8 cellular contexts compared by ENCODE assay signal in genomic region chr20:44738779-44739477, GRCh38. TPM values are rescaled to one million over a fixed set of nuclear protein-coding genes. Genes with fewer than 3 reads are reported as not detected.
A peak's percentile ranks its signal among the peaks of the same experiment; 100 is the strongest.
DNase-seq lines count a peak whose midpoint lies in the region; ATAC-seq and TF ChIP-seq lines count a peak whose summit lies in the region.

No MANE protein-coding gene starts in this region.

- no peak for TF ChIP-seq RAD21 in neural cell (conservative IDR thresholded peaks at IDR 0.05)

- TF ChIP-seq CTCF in neural cell (IDR thresholded peaks at IDR 0.05; ENCODE audit: poor library complexity, severe bottlenecking) = no peak

- no peak for TF ChIP-seq EP300 in neural cell (conservative IDR thresholded peaks at IDR 0.05; ENCODE audit: poor library complexity, severe bottlenecking)

- no peak overlapping the region for H3K9ac ChIP-seq in neural cell (ENCODE audit: low read length)

- H3K4me3 ChIP-seq in neural cell (ENCODE audit: low read length) = peak overlapping the region; percentile 60

- ATAC-seq in GM21619 (IDR thresholded peaks at IDR 0.05; ENCODE audit: unreplicated experiment) = peak; percentile 50
- no peak for ATAC-seq in GM18517 (IDR thresholded peaks at IDR 0.05; ENCODE audit: unreplicated experiment)
- ATAC-seq in HG02885 (IDR thresholded peaks at IDR 0.05; ENCODE audit: poor library complexity, unreplicated experiment) = no peak

- peak overlapping the region; percentile 69 for H3K4me2 ChIP-seq in neural cell (ENCODE audit: low read length)

- no peaks in the 10 kb centered on the region for H3F3A ChIP-seq in neural cell (ENCODE audit: insufficient read depth, low read length, poor library complexity, severe bottlenecking)

- DNase-seq in C1 segment of cervical spinal cord (lab: John Stamatoyannopoulos, UW) (peak in 11 of 14 donors; percentile 20 to 76 (median 34)), NCI-H510A (lab: John Stamatoyannopoulos, UW) (peak; percentile 24), fibroblast of gingiva (ENCODE audit: low read depth) (peak; percentile 63)
- peak; percentile 14 to 18 for DNase-seq in activated CD4-positive, alpha-beta T cell treated with anti-CD3 and anti-CD28 coated beads, Interleukin-2, amount 50 U/mL, for 4 hours

- H4K20me1 ChIP-seq in neural cell (ENCODE audit: insufficient read depth) = no peaks in the 10 kb centered on the region

- no peaks in the 10 kb centered on the region for H3K27me3 ChIP-seq in neural cell (ENCODE audit: insufficient read depth, low read depth, low read length)

- H3K36me3 ChIP-seq in neural cell (ENCODE audit: insufficient read depth, low read length) = no peaks in the 10 kb centered on the region

- peak overlapping the region; percentile 29 for H3K27ac ChIP-seq in neural cell (ENCODE audit: low read length)

- no peaks in the 10 kb centered on the region for H3K9me2 ChIP-seq in neural cell (ENCODE audit: insufficient read depth, low read length)

- H3K79me2 ChIP-seq in neural cell (replicated peaks; ENCODE audit: insufficient read depth, low read length) = no peaks in the 10 kb centered on the region

- H3K9me3 ChIP-seq in neural cell (ENCODE audit: low read length) = no peaks in the 10 kb centered on the region

- H2AFZ ChIP-seq in neural cell (ENCODE audit: low read depth, low read length) = peak overlapping the region; percentile 71

TF ChIP-seq in neural cell, 6 proteins besides CTCF, POLR2A, EP300 and RAD21:
- no peak for TF ChIP-seq SMC3 (conservative IDR thresholded peaks at IDR 0.05; ENCODE audit: poor library complexity)
- peak; percentile 58 for TF ChIP-seq POLR2AphosphoS5 (IDR thresholded peaks at IDR 0.05)
- peak; percentile 18 for TF ChIP-seq MXI1 (conservative IDR thresholded peaks at IDR 0.05; ENCODE audit: poor library complexity, severe bottlenecking)
TF ChIP-seq in neural cell: peak in this region for 2.

RNA-seq across cellular contexts. Expression of gene KCNK15, which starts 6.7 kb away (rescaled TPM):
- polyA plus RNA-seq in neural cell = not detected in 2 replicates
- not detected in 2 replicates for polyA minus RNA-seq in neural cell

RNA-seq across cellular contexts. Expression of gene CCN5, which starts 23.8 kb away (rescaled TPM):
- not detected in 2 replicates for polyA plus RNA-seq in neural cell
- polyA minus RNA-seq in neural cell = not detected in 2 replicates
